Comparison of ENCODE assay signal across 12 cellular contexts in genomic region chr15:69881760-69882159, GRCh38.
DNase-seq lines count a peak whose midpoint lies in the region; ATAC-seq and TF ChIP-seq lines count a peak whose summit lies in the region.
"Had no signal": no experiment of that assay in that cellular context is flagged by ENCODE, and none has a peak within 500 bp of the region (broad histone marks: within the 10 kb centered on the region; RNA-seq: fewer than 3 reads in every experiment).

No MANE protein-coding gene starts in this region.

- H3K4me1 Mint-ChIP-seq in memory B cell: peaks cover 29% of the 10 kb centered on the region
- H3K4me1 Mint-ChIP-seq in activated T-cell treated with anti-CD3 and anti-CD28 coated beads, Interleukin-2, amount 50 U/mL, for 72 hours (ENCODE audit: low read depth): peaks cover 7% of the 10 kb centered on the region
- peaks cover 0 to 3% (median 0%) of the 10 kb centered on the region in 7 donors for H3K4me1 Mint-ChIP-seq in naive thymus-derived CD4-positive, alpha-beta T cell

- no peaks in the 10 kb centered on the region for H3K27me3 ChIP-seq in naive thymus-derived CD4-positive, alpha-beta T cell (ENCODE audit: control insufficient read depth in 2 of 2, insufficient read depth in 2 of 2, low read length in 2 of 2)

- peak overlapping the region; percentile 81 for H3K4me3 Mint-ChIP-seq in memory B cell
- no peak overlapping the region for H3K4me3 Mint-ChIP-seq in activated T-cell treated with anti-CD3 and anti-CD28 coated beads, Interleukin-2, amount 50 U/mL, for 72 hours
- no peak overlapping the region for H3K4me3 Mint-ChIP-seq in naive thymus-derived CD4-positive, alpha-beta T cell

- DNase-seq in memory B cell (ENCODE audit: low spot score in 2 of 2) (peak in 1 of 2 donors; percentile 39), RKO (ENCODE audit: low spot score) (no peak)
- no peak for DNase-seq in activated T-cell treated with anti-CD3 and anti-CD28 coated beads, Interleukin-2, amount 50 U/mL, for 72 hours
- DNase-seq in naive thymus-derived CD4-positive, alpha-beta T cell: no peak
- DNase-seq: amniotic stem cell, DND-41, NCI-H2081, T-helper 1 cell had no signal

- H3K27me3 Mint-ChIP-seq in memory B cell: no peaks in the 10 kb centered on the region
- peaks cover 5% of the 10 kb centered on the region for H3K27me3 Mint-ChIP-seq in activated T-cell treated with anti-CD3 and anti-CD28 coated beads, Interleukin-2, amount 50 U/mL, for 72 hours (ENCODE audit: low read depth)
- H3K27me3 Mint-ChIP-seq in naive thymus-derived CD4-positive, alpha-beta T cell: peaks cover 0 to 3% (median 0%) of the 10 kb centered on the region in 5 donors

- peaks cover 5% of the 10 kb centered on the region for H3K9me3 Mint-ChIP-seq in memory B cell
- no peaks in the 10 kb centered on the region for H3K9me3 Mint-ChIP-seq in activated T-cell treated with anti-CD3 and anti-CD28 coated beads, Interleukin-2, amount 50 U/mL, for 72 hours
- H3K9me3 Mint-ChIP-seq in naive thymus-derived CD4-positive, alpha-beta T cell: peaks cover 0 to 9% (median 0%) of the 10 kb centered on the region in 11 donors

- no peak overlapping the region for H3K4me3 ChIP-seq in naive thymus-derived CD4-positive, alpha-beta T cell (ENCODE audit: low read length)

- H3K4me1 ChIP-seq in naive thymus-derived CD4-positive, alpha-beta T cell (ENCODE audit: control insufficient read depth in 2 of 2, insufficient read depth in 2 of 2, low read length in 2 of 2): no peaks in the 10 kb centered on the region

- H3K27ac Mint-ChIP-seq in memory B cell: peak overlapping the region; percentile 71
- no peak overlapping the region for H3K27ac Mint-ChIP-seq in activated T-cell treated with anti-CD3 and anti-CD28 coated beads, Interleukin-2, amount 50 U/mL, for 72 hours
- H3K27ac Mint-ChIP-seq in naive thymus-derived CD4-positive, alpha-beta T cell: no peak overlapping the region

- H3K9me3 ChIP-seq in naive thymus-derived CD4-positive, alpha-beta T cell (ENCODE audit: control insufficient read depth in 2 of 3, low read length in 3 of 3): no peaks in the 10 kb centered on the region

- no peak for TF ChIP-seq EP300 in Ishikawa (IDR thresholded peaks at IDR 0.05; ENCODE audit: borderline replicate concordance)

- no peak for TF ChIP-seq RAD21 in Ishikawa (IDR thresholded peaks at IDR 0.05; ENCODE audit: low read depth)

- peaks cover 2% of the 10 kb centered on the region for H3K36me3 Mint-ChIP-seq in memory B cell
- no peaks in the 10 kb centered on the region for H3K36me3 Mint-ChIP-seq in activated T-cell treated with anti-CD3 and anti-CD28 coated beads, Interleukin-2, amount 50 U/mL, for 72 hours (ENCODE audit: insufficient read depth in 2 of 2)
- H3K36me3 Mint-ChIP-seq in naive thymus-derived CD4-positive, alpha-beta T cell: peaks cover 0 to 4% (median 0%) of the 10 kb centered on the region in 5 donors

- no peak overlapping the region for H3K27ac ChIP-seq in naive thymus-derived CD4-positive, alpha-beta T cell (ENCODE audit: low read depth, low read length)

- H3K36me3 ChIP-seq in naive thymus-derived CD4-positive, alpha-beta T cell (ENCODE audit: control insufficient read depth in 2 of 3, insufficient read depth in 3 of 3, low read length in 3 of 3): no peaks in the 10 kb centered on the region

- intact Hi-C loops in naive thymus-derived CD4-positive, alpha-beta T cell (cut with micrococcal nuclease): no loop called here

- POLR2A ChIA-PET in naive thymus-derived CD4-positive, alpha-beta T cell (lab: Charles Lee): interaction anchor here (0.6 kb wide), 1 partner anchor 351 kb away, joined by 3 read pairs; no protein-coding TSS in a partner anchor

- ATAC-seq in GM18498 (IDR thresholded peaks at IDR 0.05; ENCODE audit: unreplicated experiment) (peak; percentile 87), GM21381 (IDR thresholded peaks at IDR 0.05; ENCODE audit: unreplicated experiment) (peak; percentile 88), memory B cell (ENCODE audit: low read depth) (peak; percentile 94), HG02678 (IDR thresholded peaks at IDR 0.05; ENCODE audit: unreplicated experiment) (no peak)
- ATAC-seq in activated T-cell treated with anti-CD3 and anti-CD28 coated beads, Interleukin-2, amount 50 U/mL, for 72 hours (replicated peaks in 1 of 2): no peak
- no peak for ATAC-seq in naive thymus-derived CD4-positive, alpha-beta T cell

- CTCF ChIA-PET in naive thymus-derived CD4-positive, alpha-beta T cell (lab: Charles Lee): no interaction called here

TF ChIP-seq in Ishikawa, 13 proteins besides CTCF, POLR2A, EP300 and RAD21:
- TF ChIP-seq TEAD4 (IDR thresholded peaks at IDR 0.05) (0 out of 2 replicates have a peak, but pooled peaks have one; percentile 30), MAX (IDR thresholded peaks at IDR 0.05) (peak; percentile 41; the same call in 1 of the 2 replicates), CREB1 (IDR thresholded peaks at IDR 0.05; ENCODE audit: low read depth) (no peak)

Comparison
In these comparisons a context has a peak if more than half of its experiments do, and no peak if none do; other contexts are left out.
1. ATAC-seq: peak in GM18498 (single experiment), GM21381 (single experiment) and memory B cell (single experiment); none in HG02678 (single experiment), activated T-cell treated with anti-CD3 and anti-CD28 coated beads, Interleukin-2, amount 50 U/mL, for 72 hours (0 of 2) and naive thymus-derived CD4-positive, alpha-beta T cell (single experiment).